1 cellular context compared by ENCODE assay signal in the genomic region with DNA sequence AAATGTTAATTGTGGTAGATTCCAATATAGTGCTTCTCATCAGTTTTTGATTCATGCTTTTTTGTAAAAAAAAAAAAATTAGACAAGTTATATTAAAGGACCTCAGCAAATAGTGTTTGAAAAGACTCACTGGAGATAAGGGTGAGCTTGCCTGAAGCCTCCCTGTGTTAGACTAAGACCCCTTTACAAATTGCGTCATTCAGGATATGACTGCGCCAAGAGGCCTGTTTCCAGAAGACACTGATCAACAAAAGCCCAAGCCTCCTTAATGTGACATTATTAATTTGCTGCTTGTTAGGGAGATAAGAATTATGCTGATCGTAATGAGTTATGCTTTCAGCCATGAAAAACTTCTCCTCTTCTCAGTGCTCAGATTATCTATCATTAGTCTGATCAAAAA.
TF ChIP-seq lines count a peak whose summit lies in the region.

No MANE protein-coding gene starts in this region.

TF ChIP-seq in HepG2, 621 proteins besides CTCF, POLR2A, EP300 and RAD21:
- TF ChIP-seq KMT2A (CRISPR knock-in tag; IDR thresholded peaks at IDR 0.05), result no peak
- no peak for TF ChIP-seq ZMYM3 (CRISPR knock-in tag; IDR thresholded peaks at IDR 0.05)
- no peak for TF ChIP-seq SIN3A (IDR thresholded peaks at IDR 0.05; ENCODE audit: borderline replicate concordance, low read depth, low read length)
- TF ChIP-seq PITX1 (CRISPR knock-in tag; IDR thresholded peaks at IDR 0.05), result no peak
- TF ChIP-seq, protein P1, sequence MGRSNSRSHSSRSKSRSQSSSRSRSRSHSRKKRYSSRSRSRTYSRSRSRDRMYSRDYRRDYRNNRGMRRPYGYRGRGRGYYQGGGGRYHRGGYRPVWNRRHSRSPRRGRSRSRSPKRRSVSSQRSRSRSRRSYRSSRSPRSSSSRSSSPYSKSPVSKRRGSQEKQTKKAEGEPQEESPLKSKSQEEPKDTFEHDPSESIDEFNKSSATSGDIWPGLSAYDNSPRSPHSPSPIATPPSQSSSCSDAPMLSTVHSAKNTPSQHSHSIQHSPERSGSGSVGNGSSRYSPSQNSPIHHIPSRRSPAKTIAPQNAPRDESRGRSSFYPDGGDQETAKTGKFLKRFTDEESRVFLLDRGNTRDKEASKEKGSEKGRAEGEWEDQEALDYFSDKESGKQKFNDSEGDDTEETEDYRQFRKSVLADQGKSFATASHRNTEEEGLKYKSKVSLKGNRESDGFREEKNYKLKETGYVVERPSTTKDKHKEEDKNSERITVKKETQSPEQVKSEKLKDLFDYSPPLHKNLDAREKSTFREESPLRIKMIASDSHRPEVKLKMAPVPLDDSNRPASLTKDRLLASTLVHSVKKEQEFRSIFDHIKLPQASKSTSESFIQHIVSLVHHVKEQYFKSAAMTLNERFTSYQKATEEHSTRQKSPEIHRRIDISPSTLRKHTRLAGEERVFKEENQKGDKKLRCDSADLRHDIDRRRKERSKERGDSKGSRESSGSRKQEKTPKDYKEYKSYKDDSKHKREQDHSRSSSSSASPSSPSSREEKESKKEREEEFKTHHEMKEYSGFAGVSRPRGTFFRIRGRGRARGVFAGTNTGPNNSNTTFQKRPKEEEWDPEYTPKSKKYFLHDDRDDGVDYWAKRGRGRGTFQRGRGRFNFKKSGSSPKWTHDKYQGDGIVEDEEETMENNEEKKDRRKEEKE (IDR thresholded peaks at IDR 0.05), result no peak
- no peak for TF ChIP-seq ERF (CRISPR knock-in tag; IDR thresholded peaks at IDR 0.05)
- TF ChIP-seq ZNF713 (CRISPR knock-in tag; IDR thresholded peaks at IDR 0.05), result no peak
- no peak for TF ChIP-seq NFE2L1 (CRISPR knock-in tag; IDR thresholded peaks at IDR 0.05; ENCODE audit: borderline replicate concordance)
- TF ChIP-seq GABPB1 (CRISPR knock-in tag; IDR thresholded peaks at IDR 0.05), result no peak
- TF ChIP-seq ZNF282 (IDR thresholded peaks at IDR 0.05; ENCODE audit: partially characterized antibody), result no peak
- TF ChIP-seq FOXO1 (CRISPR knock-in tag; IDR thresholded peaks at IDR 0.05), result no peak
- no peak for TF ChIP-seq ZNF432 (CRISPR knock-in tag; IDR thresholded peaks at IDR 0.05; ENCODE audit: borderline replicate concordance)
- no peak for TF ChIP-seq ZNF841 (CRISPR knock-in tag; IDR thresholded peaks at IDR 0.05; ENCODE audit: borderline replicate concordance)
- TF ChIP-seq RBAK (CRISPR knock-in tag; IDR thresholded peaks at IDR 0.05), result no peak
- no peak for TF ChIP-seq IRF2 (CRISPR knock-in tag; IDR thresholded peaks at IDR 0.05)
- no peak for TF ChIP-seq HNF4G (IDR thresholded peaks at IDR 0.05; ENCODE audit: borderline replicate concordance, low read depth, low read length)
- TF ChIP-seq HNF4G (CRISPR knock-in tag; IDR thresholded peaks at IDR 0.05; ENCODE audit: borderline replicate concordance, low read depth), result no peak
- no peak for TF ChIP-seq ZNF660 (CRISPR knock-in tag; IDR thresholded peaks at IDR 0.05; ENCODE audit: borderline replicate concordance, low read depth)
